Comparison of ENCODE assay signal across 9 cellular contexts in genomic region chr1:201348211-201348566, GRCh38. TPM values are rescaled to one million over a fixed set of nuclear protein-coding genes. Genes with fewer than 3 reads are reported as not detected.
DNase-seq lines count a peak whose midpoint lies in the region; TF ChIP-seq lines count a peak whose summit lies in the region.
"Had no signal": no experiment of that assay in that cellular context is flagged by ENCODE, and none has a peak within 500 bp of the region (broad histone marks: within the 10 kb centered on the region; RNA-seq: fewer than 3 reads in every experiment).

No MANE protein-coding gene starts in this region.

- no peaks in the 10 kb centered on the region for H4K20me1 ChIP-seq in fibroblast of lung (ENCODE audit: control insufficient read depth, extremely low read depth, insufficient read depth, low read length)

- no peaks in the 10 kb centered on the region for H3K9me3 Mint-ChIP-seq in osteocyte (ENCODE audit: unreplicated experiment)
- H3K9me3 Mint-ChIP-seq: activated T-cell treated with anti-CD3 and anti-CD28 coated beads, Interleukin-2, amount 50 U/mL, for 4 hours had no signal

- no peak overlapping the region for H3K4me3 Mint-ChIP-seq in osteocyte (ENCODE audit: unreplicated experiment)
- H3K4me3 Mint-ChIP-seq: activated T-cell treated with anti-CD3 and anti-CD28 coated beads, Interleukin-2, amount 50 U/mL, for 4 hours had no signal

- no peaks in the 10 kb centered on the region for H3K4me1 Mint-ChIP-seq in osteocyte (ENCODE audit: unreplicated experiment)

- H3K9ac ChIP-seq in fibroblast of lung (ENCODE audit: insufficient read depth, low read length), result no peak overlapping the region

- no peaks in the 10 kb centered on the region for H3K36me3 ChIP-seq in fibroblast of lung (ENCODE audit: control insufficient read depth, insufficient read depth, low read length)

- peaks cover 17% of the 10 kb centered on the region for H3K27me3 ChIP-seq in fibroblast of lung (ENCODE audit: control insufficient read depth, insufficient read depth, low read length)

- TF ChIP-seq CTCF in fibroblast of lung (conservative IDR thresholded peaks at IDR 0.05 in 1 of 2, IDR thresholded peaks at IDR 0.05 in 1 of 2; ENCODE audit: low read depth in 1 of 2, low read length in 2 of 2) (peak; percentile 65 to 79), osteocyte (IDR thresholded peaks at IDR 0.05) (peak; percentile 63)

- no peaks in the 10 kb centered on the region for H3K36me3 Mint-ChIP-seq in osteocyte (ENCODE audit: unreplicated experiment)

- no peak overlapping the region for H3K4me2 ChIP-seq in fibroblast of lung (ENCODE audit: extremely low read depth, insufficient read depth, low read length)

- peak; percentile 18 for DNase-seq in NCI-H510A treated with DMSO at 0.1 percent for 48 hours (lab: John Stamatoyannopoulos, UW)
- DNase-seq in NCI-H510A (lab: John Stamatoyannopoulos, UW), result no peak
- peak; percentile 61 for DNase-seq in LHCN-M2 (ENCODE audit: low read depth)
- peak; percentile 70 for DNase-seq in SKM-1 (lab: John Stamatoyannopoulos, UW; ENCODE audit: unreplicated experiment)
- peak; percentile 35 to 60 for DNase-seq in fibroblast of lung (ENCODE audit: low read depth in 2 of 2)
- DNase-seq in osteocyte (ENCODE audit: extremely low spot score, unreplicated experiment), result no peak
- no peak for DNase-seq in middle frontal gyrus (ENCODE audit: extremely low spot score, low spot score)
- no peak for DNase-seq in NK-92 treated with Interleukin-12 subunit alpha and Interleukin-12 subunit beta, amount 100 ng/mL, for 24 hours (lab: John Stamatoyannopoulos, UW)
- DNase-seq: activated T-cell treated with anti-CD3 and anti-CD28 coated beads, Interleukin-2, amount 50 U/mL, for 4 hours had no signal

- H3K4me1 ChIP-seq in fibroblast of lung (ENCODE audit: control insufficient read depth, extremely low read depth, insufficient read depth, low read length), result no peaks in the 10 kb centered on the region

- H3K27me3 Mint-ChIP-seq in osteocyte (ENCODE audit: unreplicated experiment), result peaks cover 47% of the 10 kb centered on the region

- no peaks in the 10 kb centered on the region for H3K9me3 ChIP-seq in fibroblast of lung (ENCODE audit: control insufficient read depth, insufficient read depth, low read depth, low read length)

- H3K4me3 ChIP-seq in fibroblast of lung (replicated peaks in 1 of 4; ENCODE audit: control extremely low read depth in 1 of 4, insufficient read depth in 1 of 4, low read depth in 3 of 4, low read length in 4 of 4), result no peak overlapping the region

- H3K27ac ChIP-seq in fibroblast of lung (ENCODE audit: insufficient read depth, low read length), result no peak overlapping the region

- H2AFZ ChIP-seq in fibroblast of lung (ENCODE audit: low read length), result no peak overlapping the region

- no peak overlapping the region for H3K27ac Mint-ChIP-seq in osteocyte (ENCODE audit: unreplicated experiment)

- no peaks in the 10 kb centered on the region for H3K79me2 ChIP-seq in fibroblast of lung (ENCODE audit: control insufficient read depth, insufficient read depth, low read length)

RNA-seq across cellular contexts. Expression of gene TNNT2, which starts 29.3 kb away (rescaled TPM):
- 62.1 and 156 TPM in 2 replicates for total RNA-seq in LHCN-M2 (2014; rRNA removed)
- 624 TPM for polyA plus RNA-seq in LHCN-M2 (2012)
- not detected in 2 replicates for total RNA-seq in fibroblast of lung
- 0.14 and 1.4 TPM in 2 replicates for polyA plus RNA-seq in fibroblast of lung
- polyA plus RNA-seq in fibroblast of lung (2012), result 2.4 TPM in 1 of 2 replicates, not detected in the other
- not detected in 2 replicates for polyA minus RNA-seq in fibroblast of lung (ENCODE audit: low replicate concordance)
- 1.4 and 3.0 TPM in 2 replicates for total RNA-seq in osteocyte
- total RNA-seq: activated T-cell treated with anti-CD3 and anti-CD28 coated beads, Interleukin-2, amount 50 U/mL, for 4 hours had no signal

RNA-seq across cellular contexts. Expression of gene LAD1, which starts 50.9 kb away (rescaled TPM):
- 0.64 and 2.2 TPM in 2 replicates for total RNA-seq in LHCN-M2 (2014; rRNA removed)
- polyA plus RNA-seq in LHCN-M2 (2012), result 1.5 TPM
- total RNA-seq in fibroblast of lung, result not detected in 2 replicates
- 0.08 TPM in 1 of 2 replicates, not detected in the other for polyA plus RNA-seq in fibroblast of lung
- not detected in 2 replicates for polyA plus RNA-seq in fibroblast of lung (2012)
- not detected in 2 replicates for polyA minus RNA-seq in fibroblast of lung (ENCODE audit: low replicate concordance)
- 0.16 and 0.91 TPM in 2 replicates for total RNA-seq in osteocyte

Comparison
In these comparisons a context has a peak if more than half of its experiments do, and no peak if none do; other contexts are left out.
1. DNase-seq: peak in NCI-H510A treated with DMSO at 0.1 percent for 48 hours (single experiment), LHCN-M2 (single experiment), SKM-1 (single experiment) and fibroblast of lung (2 of 2); none in NCI-H510A (single experiment), osteocyte (single experiment), middle frontal gyrus (single experiment) and NK-92 treated with Interleukin-12 subunit alpha and Interleukin-12 subunit beta, amount 100 ng/mL, for 24 hours (single experiment).
2. RNA of gene TNNT2, which starts 29.3 kb away (total RNA-seq): 62.1 to 156 TPM in LHCN-M2; 1.4 to 3.0 TPM in osteocyte and not detected in fibroblast of lung; every median in the first group is over 10 times any median in the second.